In the genomic region with DNA sequence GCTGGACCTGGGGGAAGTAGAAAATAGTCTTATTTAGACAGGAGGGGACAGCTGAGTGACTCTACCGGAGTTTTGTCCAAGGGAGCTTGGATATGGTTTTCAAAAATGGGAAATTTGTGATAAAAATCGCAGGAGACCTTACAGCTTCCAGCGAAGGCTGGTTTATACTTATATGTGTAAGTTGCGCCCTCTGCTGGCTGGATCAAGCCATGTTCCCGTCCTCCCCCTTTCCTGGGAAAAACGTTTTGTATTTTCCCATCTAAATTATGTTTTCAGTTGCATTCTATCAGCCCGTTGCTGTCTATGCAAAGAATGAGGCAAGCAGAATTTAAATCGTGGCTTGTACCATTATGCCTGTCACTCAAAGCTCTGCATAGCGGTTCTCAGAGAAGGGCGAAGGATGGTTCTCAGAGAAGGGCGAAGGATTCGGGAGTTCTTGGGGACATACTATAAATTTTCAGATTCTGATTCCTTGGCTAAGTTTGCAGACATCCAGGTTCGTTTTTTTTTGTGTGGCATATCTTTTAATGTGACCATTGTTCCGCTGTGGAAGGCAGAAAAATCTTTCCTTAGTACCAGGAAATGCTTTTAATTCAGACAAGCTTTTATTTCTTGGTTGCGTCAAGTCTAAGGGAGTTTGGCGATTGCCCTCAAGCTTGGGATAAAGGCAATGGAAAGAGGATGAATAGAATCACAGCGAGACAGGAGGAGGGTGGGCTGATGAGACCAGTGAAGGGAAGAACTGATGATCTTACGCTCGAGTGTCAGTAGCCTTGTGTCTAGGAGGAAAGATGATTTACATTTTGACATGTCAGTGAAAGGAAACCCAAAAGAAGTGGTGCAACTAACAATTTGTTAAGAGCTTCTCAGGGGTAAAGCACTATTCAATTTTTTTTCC, we compare ENCODE assay signal across 9 cellular contexts.
DNase-seq lines count a peak whose midpoint lies in the region; ATAC-seq and TF ChIP-seq lines count a peak whose summit lies in the region.
"Had no signal": no experiment of that assay in that cellular context is flagged by ENCODE, and none has a peak within 500 bp of the region (broad histone marks: within the 10 kb centered on the region; RNA-seq: fewer than 3 reads in every experiment).

No MANE protein-coding gene starts in this region.

- TF ChIP-seq POLR2A in gastroesophageal sphincter (IDR thresholded peaks at IDR 0.05): no peak

- H3K36me3 ChIP-seq in H7 (replicated peaks; ENCODE audit: control insufficient read depth, insufficient read depth, low read length) (no peaks in the 10 kb centered on the region; the same call in 1 of the 2 replicates), gastroesophageal sphincter (no peaks in the 10 kb centered on the region)

- peak overlapping the region in 1 of 2 donors; percentile 51 for H3K4me3 Mint-ChIP-seq in CD14-positive monocyte
- H3K4me3 Mint-ChIP-seq in activated T-cell treated with anti-CD3 and anti-CD28 coated beads, Interleukin-2, amount 50 U/mL, for 24 hours: no peak overlapping the region
- peak overlapping the region; percentile 24 for H3K4me3 Mint-ChIP-seq in osteocyte (ENCODE audit: unreplicated experiment)
- H3K4me3 Mint-ChIP-seq: IgD-negative memory B cell had no signal

- peaks cover 2% of the 10 kb centered on the region for H3K4me1 Mint-ChIP-seq in CD14-positive monocyte
- peaks cover 2% of the 10 kb centered on the region for H3K4me1 Mint-ChIP-seq in activated T-cell treated with anti-CD3 and anti-CD28 coated beads, Interleukin-2, amount 50 U/mL, for 24 hours (ENCODE audit: low read depth)
- H3K4me1 Mint-ChIP-seq in osteocyte (ENCODE audit: unreplicated experiment): peaks cover 2% of the 10 kb centered on the region

- DNase-seq in CD14-positive monocyte (ENCODE audit: low spot score) (no peak), H7 (peak; percentile 39), NCI-H748 treated with DMSO at 0.1 percent for 48 hours (lab: John Stamatoyannopoulos, UW) (peak; percentile 40), osteocyte (ENCODE audit: extremely low spot score, unreplicated experiment) (no peak), DMS153 treated with DMSO at 0.1 percent for 48 hours (lab: John Stamatoyannopoulos, UW; ENCODE audit: unreplicated experiment) (no peak), NCI-H128 (lab: John Stamatoyannopoulos, UW; ENCODE audit: unreplicated experiment) (no peak)
- DNase-seq in activated T-cell treated with anti-CD3 and anti-CD28 coated beads, Interleukin-2, amount 50 U/mL, for 24 hours: peak; percentile 49

- H3K27me3 ChIP-seq in H7 (ENCODE audit: control insufficient read depth, insufficient read depth, low read length) (no peaks in the 10 kb centered on the region), gastroesophageal sphincter (no peaks in the 10 kb centered on the region)

- peak; percentile 70 for TF ChIP-seq CTCF in CD14-positive monocyte (IDR thresholded peaks at IDR 0.05)
- peak; percentile 36 to 74 (median 46) for TF ChIP-seq CTCF in gastroesophageal sphincter (IDR thresholded peaks at IDR 0.05)
- peak; percentile 90 for TF ChIP-seq CTCF in osteocyte (IDR thresholded peaks at IDR 0.05)

- H3K4me3 ChIP-seq in H7 (ENCODE audit: insufficient read depth, low read depth, low read length) (no peak overlapping the region), gastroesophageal sphincter (no peak overlapping the region)

- TF ChIP-seq EP300 in gastroesophageal sphincter (IDR thresholded peaks at IDR 0.05): no peak

- no peaks in the 10 kb centered on the region for H3K4me1 ChIP-seq in gastroesophageal sphincter

- WGBS in gastroesophageal sphincter (ENCODE audit: low coverage in 1 of 2), 2 donors: 4 to 6% methylated on average over 6 to 16 of the region's 19 CpGs

- H3K9me3 ChIP-seq in gastroesophageal sphincter: no peaks in the 10 kb centered on the region

- H3K9me3 Mint-ChIP-seq in CD14-positive monocyte: peaks cover 0 to 2% (median 0%) of the 10 kb centered on the region in 7 donors
- no peaks in the 10 kb centered on the region for H3K9me3 Mint-ChIP-seq in activated T-cell treated with anti-CD3 and anti-CD28 coated beads, Interleukin-2, amount 50 U/mL, for 24 hours
- no peaks in the 10 kb centered on the region for H3K9me3 Mint-ChIP-seq in osteocyte (ENCODE audit: unreplicated experiment)

- no peak overlapping the region for H3K27ac Mint-ChIP-seq in CD14-positive monocyte
- no peak overlapping the region for H3K27ac Mint-ChIP-seq in activated T-cell treated with anti-CD3 and anti-CD28 coated beads, Interleukin-2, amount 50 U/mL, for 24 hours
- H3K27ac Mint-ChIP-seq in osteocyte (ENCODE audit: unreplicated experiment): no peak overlapping the region
- H3K27ac Mint-ChIP-seq: IgD-negative memory B cell had no signal

- peaks cover 4 to 9% (median 5%) of the 10 kb centered on the region in 3 donors for H3K27me3 Mint-ChIP-seq in CD14-positive monocyte (ENCODE audit: low read depth in 3 of 3)
- peaks cover 39% of the 10 kb centered on the region for H3K27me3 Mint-ChIP-seq in activated T-cell treated with anti-CD3 and anti-CD28 coated beads, Interleukin-2, amount 50 U/mL, for 24 hours
- peaks cover 47% of the 10 kb centered on the region for H3K27me3 Mint-ChIP-seq in osteocyte (ENCODE audit: unreplicated experiment)

- H3K36me3 Mint-ChIP-seq in CD14-positive monocyte: no peaks in the 10 kb centered on the region
- H3K36me3 Mint-ChIP-seq in activated T-cell treated with anti-CD3 and anti-CD28 coated beads, Interleukin-2, amount 50 U/mL, for 24 hours (ENCODE audit: low read depth): no peaks in the 10 kb centered on the region
- H3K36me3 Mint-ChIP-seq in osteocyte (ENCODE audit: unreplicated experiment): no peaks in the 10 kb centered on the region
- H3K36me3 Mint-ChIP-seq: IgD-negative memory B cell had no signal

- H3K27ac ChIP-seq in gastroesophageal sphincter: no peak overlapping the region

- no peak for ATAC-seq in gastroesophageal sphincter

- intact Hi-C loops in CD14-positive monocyte (cut with micrococcal nuclease): loop anchor here (10.0 kb wide), 1 partner anchor 309 kb away; no protein-coding TSS in a partner anchor

Comparison
In these comparisons a context has a peak if more than half of its experiments do, and no peak if none do; other contexts are left out.
1. DNase-seq: peak in H7 (single experiment), NCI-H748 treated with DMSO at 0.1 percent for 48 hours (single experiment) and activated T-cell treated with anti-CD3 and anti-CD28 coated beads, Interleukin-2, amount 50 U/mL, for 24 hours (single experiment); none in CD14-positive monocyte (single experiment), osteocyte (single experiment), DMS153 treated with DMSO at 0.1 percent for 48 hours (single experiment) and NCI-H128 (single experiment).
2. Peak in every context shown above with its lines, with median percentiles within 50 percentile points of each other: CTCF ChIP-seq.